In genomic region chr4:164109517-164109916, GRCh38 we compare ENCODE assay signal across 21 cellular contexts.
"Had no signal": no experiment of that assay in that cellular context is flagged by ENCODE, and none has a peak within 500 bp of the region (broad histone marks: within the 10 kb centered on the region; RNA-seq: fewer than 3 reads in every experiment).

No MANE protein-coding gene starts in this region.

- H3K4me1 ChIP-seq: right atrium auricular region, tibial nerve had no signal

- H3K27me3 Mint-ChIP-seq: activated CD4-positive, alpha-beta T cell treated with anti-CD3 and anti-CD28 coated beads, Interleukin-2, amount 10 ng/mL, durations not matched to agents 7 days and 5 days; activated T-cell treated with anti-CD3 and anti-CD28 coated beads, Interleukin-2, amount 50 U/mL, for 24 hours; central memory CD8-positive, alpha-beta T cell; memory B cell; natural killer cell treated with Interleukin-12 subunit alpha and Interleukin-12 subunit beta and Interleukin-15 and Interleukin-18, amount 100 ng/mL, for 72 hours had no signal

- H3K27ac Mint-ChIP-seq: activated CD4-positive, alpha-beta T cell treated with anti-CD3 and anti-CD28 coated beads, Interleukin-2, amount 10 ng/mL, durations not matched to agents 7 days and 5 days; activated CD8-positive, alpha-beta T cell treated with anti-CD3 and anti-CD28 coated beads, Interleukin-2, amount 10 ng/mL, durations not matched to agents 7 days and 5 days; activated naive CD4-positive, alpha-beta T cell treated with anti-CD3 and anti-CD28 coated beads for 36 hours; activated T-cell treated with anti-CD3 and anti-CD28 coated beads, Interleukin-2, amount 50 U/mL, for 24 hours; activated T-helper 2 cell treated with anti-CD3 and anti-CD28 coated beads, Interferon-gamma antibody, Interleukin-2, Interleukin-4, amounts not matched to agents 10 μg/mL and 5 μg/mL and 100 μg/mL, durations not matched to agents 14 hours and 24 hours and 36 hours; memory B cell; natural killer cell treated with Interleukin-12 subunit alpha and Interleukin-12 subunit beta and Interleukin-15 and Interleukin-18, amount 100 ng/mL, for 72 hours had no signal

- FAIRE-seq: kidney, urothelium cell line had no signal

- H3K4me3 ChIP-seq: coronary artery, right atrium auricular region, tibial nerve had no signal

- H3K4me3 Mint-ChIP-seq: activated CD4-positive, alpha-beta T cell treated with anti-CD3 and anti-CD28 coated beads, Interleukin-2, amount 10 ng/mL, durations not matched to agents 7 days and 5 days; activated CD8-positive, alpha-beta T cell treated with anti-CD3 and anti-CD28 coated beads, Interleukin-2, amount 10 ng/mL, durations not matched to agents 7 days and 5 days; activated naive CD4-positive, alpha-beta T cell treated with anti-CD3 and anti-CD28 coated beads for 36 hours; activated T-cell treated with anti-CD3 and anti-CD28 coated beads, Interleukin-2, amount 50 U/mL, for 24 hours; central memory CD8-positive, alpha-beta T cell; memory B cell; natural killer cell treated with Interleukin-12 subunit alpha and Interleukin-12 subunit beta and Interleukin-15 and Interleukin-18, amount 100 ng/mL, for 72 hours had no signal

- H3K9me3 ChIP-seq: right atrium auricular region, tibial nerve had no signal

- H3K9me3 Mint-ChIP-seq: activated CD4-positive, alpha-beta T cell treated with anti-CD3 and anti-CD28 coated beads, Interleukin-2, amount 10 ng/mL, durations not matched to agents 7 days and 5 days; activated T-cell treated with anti-CD3 and anti-CD28 coated beads, Interleukin-2, amount 50 U/mL, for 24 hours; activated T-helper 2 cell treated with anti-CD3 and anti-CD28 coated beads, Interferon-gamma antibody, Interleukin-2, Interleukin-4, amounts not matched to agents 10 μg/mL and 5 μg/mL and 100 μg/mL, durations not matched to agents 14 hours and 24 hours and 36 hours; central memory CD8-positive, alpha-beta T cell; memory B cell; natural killer cell treated with Interleukin-12 subunit alpha and Interleukin-12 subunit beta and Interleukin-15 and Interleukin-18, amount 100 ng/mL, for 72 hours had no signal

- H3K36me3 Mint-ChIP-seq: memory B cell; natural killer cell treated with Interleukin-12 subunit alpha and Interleukin-12 subunit beta and Interleukin-15 and Interleukin-18, amount 100 ng/mL, for 72 hours had no signal

- H3K27ac ChIP-seq: coronary artery, right atrium auricular region, tibial nerve had no signal

- H3K27me3 ChIP-seq: right atrium auricular region, tibial nerve had no signal

- H3K4me1 Mint-ChIP-seq: activated CD4-positive, alpha-beta T cell treated with anti-CD3 and anti-CD28 coated beads, Interleukin-2, amount 10 ng/mL, durations not matched to agents 7 days and 5 days; central memory CD8-positive, alpha-beta T cell; memory B cell had no signal

- H3K36me3 ChIP-seq: right atrium auricular region, tibial nerve had no signal

- DNase-seq: activated CD4-positive, alpha-beta T cell treated with anti-CD3 and anti-CD28 coated beads, Interleukin-2, amount 10 ng/mL, durations not matched to agents 7 days and 5 days; activated CD4-positive, CD25-positive, alpha-beta regulatory T cell; activated CD8-positive, alpha-beta T cell treated with anti-CD3 and anti-CD28 coated beads, Interleukin-2, amount 10 ng/mL, durations not matched to agents 7 days and 5 days; activated naive CD4-positive, alpha-beta T cell treated with anti-CD3 and anti-CD28 coated beads for 36 hours; activated T-cell treated with anti-CD3 and anti-CD28 coated beads, Interleukin-2, amount 50 U/mL, for 24 hours; anterior cingulate cortex; foreskin melanocyte; kidney; left ventricle myocardium superior; posterior cingulate gyrus; stimulated activated CD4-positive, alpha-beta T cell treated with anti-CD3 and anti-CD28 coated beads, Interleukin-2, amount 100 ng/mL, for 24 hours; stimulated activated naive CD8-positive, alpha-beta T cell treated with anti-CD3 and anti-CD28 coated beads, Interleukin-15, Interleukin-2, amounts not matched to agents 100 U/mL and 50 U/mL, for 24 hours; T1000 had no signal
